In genomic region chr3:50260942-50261441, GRCh38 we compare ENCODE assay signal across 8 cellular contexts. TPM values are rescaled to one million over a fixed set of nuclear protein-coding genes. Genes with fewer than 3 reads are reported as not detected.
DNase-seq lines count a peak whose midpoint lies in the region; ATAC-seq and TF ChIP-seq lines count a peak whose summit lies in the region.

No MANE protein-coding gene starts in this region.

- TF ChIP-seq CTCF in HEK293 (tag by site-specific recombination; IDR thresholded peaks at IDR 0.05): no peak

- CTCF ChIA-PET in HEK293 (lab: Yijun Ruan, JAX): interaction anchor here (0.6 to 3.9 kb wide), 7 partner anchors 10 to 66 kb away, joined by 3 to 49 read pairs (median 6); no protein-coding TSS in a partner anchor

- H3K4me1 Mint-ChIP-seq in activated naive CD8-positive, alpha-beta T cell (ENCODE audit: low read depth): peaks cover 4% of the 10 kb centered on the region
- H3K4me1 Mint-ChIP-seq in immature natural killer cell: peaks cover 0 to 4% of the 10 kb centered on the region in 2 donors
- peaks cover 32% of the 10 kb centered on the region for H3K4me1 Mint-ChIP-seq in stimulated activated naive CD8-positive, alpha-beta T cell treated with anti-CD3 and anti-CD28 coated beads, Interleukin-15, amount 100 ng/mL, for 72 hours

- H3K27me3 Mint-ChIP-seq in activated naive CD8-positive, alpha-beta T cell: no peaks in the 10 kb centered on the region
- H3K27me3 Mint-ChIP-seq in immature natural killer cell (ENCODE audit: low read depth in 3 of 3): peaks cover 2 to 5% (median 5%) of the 10 kb centered on the region in 3 donors
- peaks cover 7% of the 10 kb centered on the region for H3K27me3 Mint-ChIP-seq in stimulated activated naive CD8-positive, alpha-beta T cell treated with anti-CD3 and anti-CD28 coated beads, Interleukin-15, amount 100 ng/mL, for 72 hours

- peak overlapping the region; percentile 59 for H3K4me3 Mint-ChIP-seq in activated naive CD8-positive, alpha-beta T cell
- H3K4me3 Mint-ChIP-seq in immature natural killer cell: peak overlapping the region in 3 of 5 donors; percentile 47 to 66 (median 54)
- H3K4me3 Mint-ChIP-seq in stimulated activated naive CD8-positive, alpha-beta T cell treated with anti-CD3 and anti-CD28 coated beads, Interleukin-15, amount 100 ng/mL, for 72 hours: peak overlapping the region; percentile 73 to 86

- H3K36me3 ChIP-seq in HEK293 (ENCODE audit: control insufficient read depth in 2 of 2, insufficient read depth in 1 of 2, low read length in 2 of 2): peaks cover 5 to 24% of the 10 kb centered on the region in 2 experiments

- peaks cover 3% of the 10 kb centered on the region; the same call in 1 of the 2 replicates for H3K4me1 ChIP-seq in HEK293 (ENCODE audit: control insufficient read depth, insufficient read depth, low read length)

- POLR2A ChIA-PET in HEK293 (lab: Yijun Ruan, JAX): interaction anchor here (1.5 kb wide), 1 partner anchor 67 kb away, joined by 5 read pairs; the partner anchor contains the start of gene TUSC2

- peak overlapping the region; percentile 86; the same call in 1 of the 2 replicates for H3K27ac ChIP-seq in HEK293 (ENCODE audit: extremely low read depth, low read depth, low read length)

- H3K36me3 Mint-ChIP-seq in activated naive CD8-positive, alpha-beta T cell: peaks cover 4% of the 10 kb centered on the region
- peaks cover 4 to 11% (median 7%) of the 10 kb centered on the region in 3 donors for H3K36me3 Mint-ChIP-seq in immature natural killer cell

- DNase-seq in immature natural killer cell: no peak
- DNase-seq in stimulated activated naive CD8-positive, alpha-beta T cell treated with anti-CD3 and anti-CD28 coated beads, Interleukin-15, amount 100 ng/mL, for 72 hours: peak in 1 of 2 donors; percentile 3
- DNase-seq in activated CD4-positive, alpha-beta T cell treated with anti-CD3 and anti-CD28 coated beads for 4 hours: no peak

- no peak overlapping the region for H3K4me3 ChIP-seq in HEK293 (ENCODE audit: low read depth, low read length)

- H3K9me3 Mint-ChIP-seq in activated naive CD8-positive, alpha-beta T cell (ENCODE audit: low read depth): no peaks in the 10 kb centered on the region
- no peaks in the 10 kb centered on the region for H3K9me3 Mint-ChIP-seq in immature natural killer cell
- H3K9me3 Mint-ChIP-seq in stimulated activated naive CD8-positive, alpha-beta T cell treated with anti-CD3 and anti-CD28 coated beads, Interleukin-15, amount 100 ng/mL, for 72 hours: no peaks in the 10 kb centered on the region

- no peak for ATAC-seq in stimulated activated naive CD8-positive, alpha-beta T cell treated with anti-CD3 and anti-CD28 coated beads, Interleukin-15, amount 100 ng/mL, for 72 hours
- ATAC-seq in HG03439 (IDR thresholded peaks at IDR 0.05; ENCODE audit: unreplicated experiment): no peak
- no peak for ATAC-seq in HG02938 (IDR thresholded peaks at IDR 0.05; ENCODE audit: unreplicated experiment)
- ATAC-seq in GM21515 (IDR thresholded peaks at IDR 0.05; ENCODE audit: unreplicated experiment): no peak

- H3K27ac Mint-ChIP-seq in activated naive CD8-positive, alpha-beta T cell: no peak overlapping the region
- peak overlapping the region in 1 of 6 donors; percentile 73 for H3K27ac Mint-ChIP-seq in immature natural killer cell
- peak overlapping the region in 1 of 2 donors; percentile 80 for H3K27ac Mint-ChIP-seq in stimulated activated naive CD8-positive, alpha-beta T cell treated with anti-CD3 and anti-CD28 coated beads, Interleukin-15, amount 100 ng/mL, for 72 hours

- no peaks in the 10 kb centered on the region for H3K9me3 ChIP-seq in HEK293 (ENCODE audit: control insufficient read depth, insufficient read depth, low read depth, low read length)

TF ChIP-seq in HEK293, 187 proteins besides CTCF, POLR2A, EP300 and RAD21:
- no peak for TF ChIP-seq REPIN1 (tag by site-specific recombination; IDR thresholded peaks at IDR 0.05; ENCODE audit: low read depth)
- TF ChIP-seq HOXD13 (CRISPR knock-in tag; IDR thresholded peaks at IDR 0.05; ENCODE audit: borderline replicate concordance): no peak
- TF ChIP-seq ZNF10 (tag by site-specific recombination; IDR thresholded peaks at IDR 0.05): no peak
- no peak for TF ChIP-seq ZNF76 (tag by site-specific recombination; IDR thresholded peaks at IDR 0.05; ENCODE audit: borderline replicate concordance, low read depth)
- no peak for TF ChIP-seq ZNF202 (tag by site-specific recombination; IDR thresholded peaks at IDR 0.05; ENCODE audit: borderline replicate concordance)
- TF ChIP-seq GLIS2 (tag by site-specific recombination; IDR thresholded peaks at IDR 0.05): peak; percentile 27; the same call in 1 of the 2 replicates
- no peak for TF ChIP-seq ZNF138 (tag by site-specific recombination; IDR thresholded peaks at IDR 0.05; ENCODE audit: borderline replicate concordance)
- no peak for TF ChIP-seq GLI2 (tag by site-specific recombination; IDR thresholded peaks at IDR 0.05; ENCODE audit: borderline replicate concordance, low read depth)
- TF ChIP-seq ZEB2 (tag by site-specific recombination; IDR thresholded peaks at IDR 0.05): no peak
- TF ChIP-seq ZNF362 (tag by site-specific recombination; IDR thresholded peaks at IDR 0.05): no peak
- TF ChIP-seq OSR2 (tag by site-specific recombination; IDR thresholded peaks at IDR 0.05): 0 out of 2 replicates have a peak, but pooled peaks have one; percentile 42
- peak; percentile 90 for TF ChIP-seq ZIC2 (tag by site-specific recombination; IDR thresholded peaks at IDR 0.05)
- TF ChIP-seq ZNF292 (tag by site-specific recombination; IDR thresholded peaks at IDR 0.05; ENCODE audit: borderline replicate concordance, low read depth): no peak
- TF ChIP-seq GLIS1 (tag by site-specific recombination; IDR thresholded peaks at IDR 0.05): peak; percentile 71; the same call in 1 of the 2 replicates
- TF ChIP-seq HOXC10 (CRISPR knock-in tag; IDR thresholded peaks at IDR 0.05): no peak
- no peak for TF ChIP-seq ZNF221 (tag by site-specific recombination; IDR thresholded peaks at IDR 0.05; ENCODE audit: borderline replicate concordance)
- TF ChIP-seq PBX3 (CRISPR knock-in tag; IDR thresholded peaks at IDR 0.05): no peak

RNA-seq across cellular contexts. Expression of gene SEMA3B, which starts 8.0 kb away (rescaled TPM):
- polyA plus RNA-seq in immature natural killer cell: not detected

RNA-seq across cellular contexts. Expression of gene LSMEM2, which starts 17.9 kb away (rescaled TPM):
- polyA plus RNA-seq in immature natural killer cell: not detected

RNA-seq across cellular contexts. Expression of gene GNAI2, which starts 25.0 kb away (rescaled TPM):
- 100 to 1,000 TPM; 550 to 903 (median 902) TPM for polyA plus RNA-seq in immature natural killer cell

RNA-seq across cellular contexts. Expression of gene IFRD2, which starts 31.2 kb away (rescaled TPM):
- polyA plus RNA-seq in immature natural killer cell: 10 to 100 TPM; 38.0 to 54.3 (median 51.3) TPM

RNA-seq across cellular contexts. Expression of gene HYAL3, which starts 38.2 kb away (rescaled TPM):
- polyA plus RNA-seq in immature natural killer cell: 1 to 10 TPM; 1.5 to 2.4 (median 2.2) TPM
